Comparison of ENCODE assay signal across 22 cellular contexts in the genomic region with DNA sequence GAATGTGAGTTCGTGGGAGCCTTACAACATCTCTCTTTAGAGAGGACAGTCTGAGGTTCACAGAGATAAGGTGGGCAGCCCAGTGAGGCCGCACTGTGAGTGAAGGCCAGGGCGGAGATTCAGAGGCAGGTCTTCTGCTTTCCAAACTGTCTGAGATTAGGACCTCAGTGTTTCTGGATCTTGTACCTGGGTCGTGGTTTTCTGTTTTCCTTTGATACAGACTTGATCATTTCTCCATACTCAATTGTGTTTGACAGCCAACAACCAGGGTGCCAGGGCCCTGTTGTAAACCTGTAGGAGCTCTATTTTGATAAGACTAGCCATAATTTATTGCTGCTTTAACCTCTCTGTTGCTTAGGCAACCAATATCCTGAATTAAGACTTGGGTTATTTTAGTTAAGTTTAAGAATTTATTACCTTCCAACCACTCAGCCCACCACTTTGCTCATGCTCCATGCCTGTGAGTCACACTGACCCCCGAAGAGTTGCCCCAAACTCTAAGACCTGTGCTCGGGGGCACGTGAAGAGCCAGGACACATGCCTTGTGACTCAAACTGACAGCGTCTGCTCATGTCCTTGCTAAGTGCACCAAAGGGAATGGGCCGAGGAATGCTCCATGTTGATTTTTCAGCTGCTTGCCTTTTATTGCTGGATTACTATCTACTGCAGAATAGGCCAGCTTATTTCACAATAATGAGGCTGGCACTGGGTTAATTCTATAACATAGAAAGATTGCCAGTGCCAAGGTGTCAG.
"Had no signal": no experiment of that assay in that cellular context is flagged by ENCODE, and none has a peak within 500 bp of the region (broad histone marks: within the 10 kb centered on the region; RNA-seq: fewer than 3 reads in every experiment).

No MANE protein-coding gene starts in this region.

- H3K4me1 ChIP-seq: psoas muscle, right atrium auricular region had no signal

- H3K27ac ChIP-seq: coronary artery, epithelial cell of prostate, heart right ventricle, lower lobe of right lung, psoas muscle, right atrium auricular region, stomach, suprapubic skin, tibial nerve had no signal

- H3K4me3 Mint-ChIP-seq: activated naive CD8-positive, alpha-beta T cell treated with anti-CD3 and anti-CD28 coated beads for 36 hours; activated T-cell treated with anti-CD3 and anti-CD28 coated beads, Interleukin-2, amount 50 U/mL, for 24 hours; activated T-helper 17 cell treated with anti-CD3 and anti-CD28 coated beads, Interleukin-2, amount 50 U/mL, for 72 hours; naive thymus-derived CD8-positive, alpha-beta T cell; stimulated activated effector memory CD8-positive, alpha-beta T cell treated with anti-CD3 and anti-CD28 coated beads, Interleukin-12 subunit alpha, Interleukin-12 subunit beta, amount 100 ng/mL, for 72 hours; WTC11 had no signal

- H3K9me3 Mint-ChIP-seq: activated naive CD8-positive, alpha-beta T cell treated with anti-CD3 and anti-CD28 coated beads for 36 hours; activated T-cell treated with anti-CD3 and anti-CD28 coated beads, Interleukin-2, amount 50 U/mL, for 24 hours; activated T-helper 17 cell treated with anti-CD3 and anti-CD28 coated beads, Interleukin-2, amount 50 U/mL, for 72 hours; stimulated activated effector memory CD8-positive, alpha-beta T cell treated with anti-CD3 and anti-CD28 coated beads, Interleukin-12 subunit alpha, Interleukin-12 subunit beta, amount 100 ng/mL, for 72 hours; WTC11 had no signal

- FAIRE-seq: bronchial epithelial cell, keratinocyte had no signal

- H3K36me3 Mint-ChIP-seq: activated naive CD8-positive, alpha-beta T cell treated with anti-CD3 and anti-CD28 coated beads for 36 hours; naive thymus-derived CD8-positive, alpha-beta T cell; stimulated activated effector memory CD8-positive, alpha-beta T cell treated with anti-CD3 and anti-CD28 coated beads, Interleukin-12 subunit alpha, Interleukin-12 subunit beta, amount 100 ng/mL, for 72 hours; WTC11 had no signal

- H3K36me3 ChIP-seq: heart right ventricle, lower lobe of right lung, right atrium auricular region, stomach, suprapubic skin, tibial nerve had no signal

- H3K4me3 ChIP-seq: coronary artery, heart right ventricle, lower lobe of right lung, psoas muscle, right atrium auricular region, stomach, suprapubic skin, tibial nerve had no signal

- H3K27ac Mint-ChIP-seq: activated naive CD8-positive, alpha-beta T cell treated with anti-CD3 and anti-CD28 coated beads for 36 hours; activated T-cell treated with anti-CD3 and anti-CD28 coated beads, Interleukin-2, amount 50 U/mL, for 24 hours; activated T-helper 17 cell treated with anti-CD3 and anti-CD28 coated beads, Interleukin-2, amount 50 U/mL, for 72 hours had no signal

- H3K27me3 ChIP-seq: heart right ventricle, right atrium auricular region, stomach, suprapubic skin, tibial nerve had no signal

- H3K9me3 ChIP-seq: heart right ventricle, lower lobe of right lung, psoas muscle, right atrium auricular region, stomach, suprapubic skin, tibial nerve had no signal

- ATAC-seq: activated T-helper 17 cell treated with anti-CD3 and anti-CD28 coated beads, Interleukin-2, amount 50 U/mL, for 72 hours; heart right ventricle; left colon; lower lobe of right lung; naive thymus-derived CD8-positive, alpha-beta T cell; psoas muscle; stimulated activated effector memory CD8-positive, alpha-beta T cell treated with anti-CD3 and anti-CD28 coated beads, Interleukin-12 subunit alpha, Interleukin-12 subunit beta, amount 100 ng/mL, for 72 hours; WTC11 had no signal

- DNase-seq: activated naive CD4-positive, alpha-beta T cell treated with Interleukin-2 at 50 U/mL for 16 hours; activated naive CD8-positive, alpha-beta T cell treated with anti-CD3 and anti-CD28 coated beads for 36 hours; activated T-cell treated with anti-CD3 and anti-CD28 coated beads, Interleukin-2, amount 50 U/mL, for 24 hours; heart right ventricle; left colon; lower lobe of right lung; mesendoderm; naive thymus-derived CD8-positive, alpha-beta T cell; psoas muscle; stimulated activated CD4-positive, alpha-beta T cell treated with anti-CD3 and anti-CD28 coated beads, Interleukin-12 subunit alpha, Interleukin-12 subunit beta, amount 100 ng/mL, for 4 hours; stomach; T-helper 9 cell had no signal

- H3K27me3 Mint-ChIP-seq: activated naive CD8-positive, alpha-beta T cell treated with anti-CD3 and anti-CD28 coated beads for 36 hours; activated T-helper 17 cell treated with anti-CD3 and anti-CD28 coated beads, Interleukin-2, amount 50 U/mL, for 72 hours; naive thymus-derived CD8-positive, alpha-beta T cell had no signal
